ENCODE assay signal across 18 cellular contexts in the genomic region with DNA sequence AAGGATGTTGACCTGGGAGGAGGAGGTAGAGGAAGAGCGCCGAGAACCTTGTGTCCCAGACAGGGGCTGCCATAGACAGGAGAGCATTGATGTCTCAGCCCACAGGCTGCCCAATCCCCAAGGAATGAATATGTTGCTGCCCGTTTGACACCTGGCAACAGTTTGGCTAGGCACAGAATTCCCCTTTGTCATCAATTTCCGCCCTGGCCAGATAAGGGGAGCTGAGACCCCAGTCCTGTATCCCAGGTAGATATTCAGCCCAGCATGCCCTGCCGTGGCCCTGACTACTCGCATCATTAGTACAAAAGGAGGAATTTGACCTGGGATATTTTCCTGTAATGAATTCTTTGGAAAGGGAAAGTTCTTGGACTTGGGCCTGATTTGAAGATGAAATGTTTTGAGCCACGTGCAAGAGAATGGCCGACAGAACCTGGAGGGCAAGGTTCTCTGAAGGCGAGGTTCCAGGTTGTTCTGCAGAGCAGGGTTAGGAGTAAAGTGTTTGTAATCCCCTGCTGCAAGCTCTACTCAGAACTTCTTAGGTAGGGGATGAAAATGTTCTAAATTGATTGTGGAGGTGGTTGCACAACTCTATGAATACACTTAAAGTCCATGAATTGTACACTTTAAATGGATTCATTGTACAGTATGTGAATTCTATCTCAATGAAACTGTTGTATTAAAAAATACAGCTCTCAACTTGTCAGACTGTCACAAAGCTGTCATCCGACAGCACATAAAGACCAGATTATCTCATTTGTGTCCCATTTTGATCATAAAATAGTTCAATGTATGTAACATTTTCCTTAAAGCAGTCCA.
A peak's percentile ranks its signal among the peaks of the same experiment; 100 is the strongest.
DNase-seq lines count a peak whose midpoint lies in the region; ATAC-seq and TF ChIP-seq lines count a peak whose summit lies in the region.
"Had no signal": no experiment of that assay in that cellular context is flagged by ENCODE, and none has a peak within 500 bp of the region (broad histone marks: within the 10 kb centered on the region; RNA-seq: fewer than 3 reads in every experiment).

No MANE protein-coding gene starts in this region.

- no peaks in the 10 kb centered on the region for H3K9me3 ChIP-seq in right lobe of liver
- H3K9me3 ChIP-seq: BLaER1 had no signal

- H3K36me3 ChIP-seq in right lobe of liver: no peaks in the 10 kb centered on the region

- intact Hi-C loops in right lobe of liver (cut with DNase I): no loop called here

- no peak overlapping the region for H3K4me3 Mint-ChIP-seq in activated naive CD8-positive, alpha-beta T cell
- H3K4me3 Mint-ChIP-seq in activated naive CD8-positive, alpha-beta T cell treated with anti-CD3 and anti-CD28 coated beads, Interleukin-2, amount 50 U/mL, for 24 hours: no peak overlapping the region
- no peak overlapping the region for H3K4me3 Mint-ChIP-seq in chondrocyte (ENCODE audit: unreplicated experiment)
- H3K4me3 Mint-ChIP-seq: CD4-positive, alpha-beta memory T cell had no signal

- H3K4me1 ChIP-seq in right lobe of liver: peaks cover 0 to 23% (median 0%) of the 10 kb centered on the region in 4 donors
- H3K4me1 ChIP-seq: BLaER1 had no signal

- H3K27me3 Mint-ChIP-seq in activated naive CD8-positive, alpha-beta T cell: no peaks in the 10 kb centered on the region
- no peaks in the 10 kb centered on the region for H3K27me3 Mint-ChIP-seq in activated naive CD8-positive, alpha-beta T cell treated with anti-CD3 and anti-CD28 coated beads, Interleukin-2, amount 50 U/mL, for 24 hours
- no peaks in the 10 kb centered on the region for H3K27me3 Mint-ChIP-seq in chondrocyte (ENCODE audit: low read depth)
- H3K27me3 Mint-ChIP-seq: CD4-positive, alpha-beta memory T cell had no signal

- H3K36me3 Mint-ChIP-seq in activated naive CD8-positive, alpha-beta T cell: peaks cover 13% of the 10 kb centered on the region
- peaks cover 10% of the 10 kb centered on the region for H3K36me3 Mint-ChIP-seq in activated naive CD8-positive, alpha-beta T cell treated with anti-CD3 and anti-CD28 coated beads, Interleukin-2, amount 50 U/mL, for 24 hours (ENCODE audit: low read depth)
- peaks cover 12% of the 10 kb centered on the region for H3K36me3 Mint-ChIP-seq in chondrocyte (ENCODE audit: low read depth)

- no peak for ATAC-seq in activated naive CD8-positive, alpha-beta T cell treated with anti-CD3 and anti-CD28 coated beads, Interleukin-2, amount 50 U/mL, for 24 hours
- ATAC-seq in right lobe of liver (peak; percentile 21 to 65 (median 54)), HG03457 (IDR thresholded peaks at IDR 0.05; ENCODE audit: unreplicated experiment) (no peak), GM19035 (IDR thresholded peaks at IDR 0.05; ENCODE audit: unreplicated experiment) (no peak), HG02678 (IDR thresholded peaks at IDR 0.05; ENCODE audit: unreplicated experiment) (no peak)

- H3K4me3 ChIP-seq in right lobe of liver: no peak overlapping the region
- H3K4me3 ChIP-seq: BLaER1, PC-9 had no signal

- no peak for TF ChIP-seq CTCF in chondrocyte (IDR thresholded peaks at IDR 0.05)
- no peak for TF ChIP-seq CTCF in right lobe of liver (IDR thresholded peaks at IDR 0.05)

- no peak for TF ChIP-seq POLR2A in right lobe of liver (IDR thresholded peaks at IDR 0.05)

- no peaks in the 10 kb centered on the region for H3K9me3 Mint-ChIP-seq in activated naive CD8-positive, alpha-beta T cell (ENCODE audit: low read depth)
- H3K9me3 Mint-ChIP-seq in activated naive CD8-positive, alpha-beta T cell treated with anti-CD3 and anti-CD28 coated beads, Interleukin-2, amount 50 U/mL, for 24 hours: no peaks in the 10 kb centered on the region
- no peaks in the 10 kb centered on the region for H3K9me3 Mint-ChIP-seq in chondrocyte (ENCODE audit: low read depth)
- H3K9me3 Mint-ChIP-seq: CD4-positive, alpha-beta memory T cell had no signal

- H3K27ac ChIP-seq in right lobe of liver: no peak overlapping the region
- H3K27ac ChIP-seq: BLaER1, PC-9, RWPE1 had no signal

- H3K27ac Mint-ChIP-seq in activated naive CD8-positive, alpha-beta T cell: peak overlapping the region; percentile 34
- no peak overlapping the region for H3K27ac Mint-ChIP-seq in activated naive CD8-positive, alpha-beta T cell treated with anti-CD3 and anti-CD28 coated beads, Interleukin-2, amount 50 U/mL, for 24 hours
- no peak overlapping the region for H3K27ac Mint-ChIP-seq in chondrocyte (ENCODE audit: unreplicated experiment)

- in situ Hi-C loops in G401 (cut with HindIII; ENCODE audit: low sequenced_read_pairs): no loop called here

- H3K4me1 Mint-ChIP-seq in activated naive CD8-positive, alpha-beta T cell (ENCODE audit: low read depth): peaks cover 4% of the 10 kb centered on the region
- H3K4me1 Mint-ChIP-seq in activated naive CD8-positive, alpha-beta T cell treated with anti-CD3 and anti-CD28 coated beads, Interleukin-2, amount 50 U/mL, for 24 hours: peaks cover 6% of the 10 kb centered on the region
- H3K4me1 Mint-ChIP-seq in chondrocyte (ENCODE audit: low read depth): no peaks in the 10 kb centered on the region
- H3K4me1 Mint-ChIP-seq: CD4-positive, alpha-beta memory T cell had no signal

- 48% methylated on average over 6 of the region's 10 CpGs for WGBS in right lobe of liver (ENCODE audit: insufficient coverage, low coverage, low lambda C conversion rate, missing lambda C conversion rate)

- no peak for DNase-seq in activated naive CD8-positive, alpha-beta T cell treated with anti-CD3 and anti-CD28 coated beads, Interleukin-2, amount 50 U/mL, for 24 hours
- DNase-seq in chondrocyte (ENCODE audit: low spot score) (peak; percentile 20), right lobe of liver (no peak), G401 (ENCODE audit: low spot score) (no peak)
- DNase-seq: CD4-positive, alpha-beta memory T cell; Karpas-422; NCI-H1048; NCI-H1436 treated with DMSO at 0.1 percent for 48 hours; NCI-H2029; NCI-H2171; NCI-H526 had no signal

- H3K27me3 ChIP-seq in right lobe of liver: no peaks in the 10 kb centered on the region
- H3K27me3 ChIP-seq: BLaER1 had no signal

Comparison
In these comparisons a context has a peak if more than half of its experiments do, and no peak if none do; other contexts are left out.
1. ATAC-seq: peak in right lobe of liver (4 of 4); none in activated naive CD8-positive, alpha-beta T cell treated with anti-CD3 and anti-CD28 coated beads, Interleukin-2, amount 50 U/mL, for 24 hours (single experiment), HG03457 (single experiment), GM19035 (single experiment) and HG02678 (single experiment).